Comparison of ENCODE assay signal across 1 cellular context in the genomic region with DNA sequence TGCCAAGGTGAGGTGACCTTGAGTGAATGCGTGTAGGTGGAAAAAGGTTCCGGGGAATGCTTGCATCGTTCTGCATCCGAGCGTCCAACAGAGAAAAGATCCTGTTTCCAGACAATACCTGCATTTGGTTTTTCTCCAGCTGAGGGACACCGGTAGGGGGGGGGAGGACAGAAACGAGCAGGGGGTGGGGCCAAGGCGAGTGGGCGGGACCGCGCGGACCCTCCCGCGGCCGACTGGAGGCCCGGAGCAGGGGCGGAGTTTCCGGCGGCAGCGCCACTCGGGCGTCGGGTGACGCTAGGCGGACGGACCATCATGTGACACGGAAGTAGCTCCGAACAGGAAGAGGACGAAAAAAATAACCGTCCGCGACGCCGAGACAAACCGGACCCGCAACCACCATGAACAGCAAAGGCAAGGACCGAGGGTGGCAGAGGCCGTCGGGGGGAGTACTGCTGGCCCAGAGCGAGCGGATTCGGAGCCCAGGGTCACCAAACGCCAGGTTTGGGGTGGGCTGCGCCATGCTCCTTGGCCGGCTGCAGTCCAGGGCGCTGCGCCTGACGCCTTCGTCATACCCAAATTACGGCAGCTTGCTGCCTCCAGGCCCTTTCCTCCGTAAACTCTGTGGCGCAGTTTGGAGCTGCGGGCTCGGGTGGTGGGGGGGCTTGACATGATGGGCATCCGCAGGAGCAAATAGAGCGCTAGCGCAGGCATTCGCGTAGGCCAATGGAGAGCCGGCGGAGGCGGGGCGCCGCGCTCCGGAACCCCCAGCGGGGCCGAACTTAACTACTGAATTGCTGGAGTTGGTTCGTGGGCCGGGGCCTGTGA.
TF ChIP-seq lines count a peak whose summit lies in the region.

A gene with protein sequence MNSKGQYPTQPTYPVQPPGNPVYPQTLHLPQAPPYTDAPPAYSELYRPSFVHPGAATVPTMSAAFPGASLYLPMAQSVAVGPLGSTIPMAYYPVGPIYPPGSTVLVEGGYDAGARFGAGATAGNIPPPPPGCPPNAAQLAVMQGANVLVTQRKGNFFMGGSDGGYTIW (plus strand): TSS at position 317 of the 825 bp plus-strand sequence. CDS start 82 bp downstream, at position 399.

TF ChIP-seq in HepG2, 621 proteins besides CTCF, POLR2A, EP300 and RAD21 (continued from another document and continues in another):
- TF ChIP-seq, protein P1, sequence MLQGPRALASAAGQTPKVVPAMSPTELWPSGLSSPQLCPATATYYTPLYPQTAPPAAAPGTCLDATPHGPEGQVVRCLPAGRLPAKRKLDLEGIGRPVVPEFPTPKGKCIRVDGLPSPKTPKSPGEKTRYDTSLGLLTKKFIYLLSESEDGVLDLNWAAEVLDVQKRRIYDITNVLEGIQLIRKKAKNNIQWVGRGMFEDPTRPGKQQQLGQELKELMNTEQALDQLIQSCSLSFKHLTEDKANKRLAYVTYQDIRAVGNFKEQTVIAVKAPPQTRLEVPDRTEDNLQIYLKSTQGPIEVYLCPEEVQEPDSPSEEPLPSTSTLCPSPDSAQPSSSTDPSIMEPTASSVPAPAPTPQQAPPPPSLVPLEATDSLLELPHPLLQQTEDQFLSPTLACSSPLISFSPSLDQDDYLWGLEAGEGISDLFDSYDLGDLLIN (CRISPR knock-in tag; IDR thresholded peaks at IDR 0.05; ENCODE audit: borderline replicate concordance), result peak; percentile 46; the same call in 1 of the 2 replicates
- TF ChIP-seq AKAP8 (CRISPR knock-in tag; IDR thresholded peaks at IDR 0.05) (no peak), SMARCE1 (IDR thresholded peaks at IDR 0.05; ENCODE audit: borderline replicate concordance) (no peak), ZFP36 (IDR thresholded peaks at IDR 0.05; ENCODE audit: borderline replicate concordance, low read depth, low read length, partially characterized antibody) (no peak), ZSCAN12 (CRISPR knock-in tag; IDR thresholded peaks at IDR 0.05) (no peak), YEATS2 (CRISPR knock-in tag; IDR thresholded peaks at IDR 0.05; ENCODE audit: borderline replicate concordance) (0 out of 2 replicates have a peak, but pooled peaks have one; percentile 72), HNF4G (IDR thresholded peaks at IDR 0.05; ENCODE audit: borderline replicate concordance, low read depth, low read length) (no peak), HNF4G (CRISPR knock-in tag; IDR thresholded peaks at IDR 0.05; ENCODE audit: borderline replicate concordance, low read depth) (no peak; the same call in 1 of the 2 replicates), ZNF562 (CRISPR knock-in tag; IDR thresholded peaks at IDR 0.05; ENCODE audit: borderline replicate concordance) (no peak), PHF5A (CRISPR knock-in tag; IDR thresholded peaks at IDR 0.05; ENCODE audit: low read depth, unreplicated experiment) (no peak), SMYD3 (CRISPR knock-in tag; IDR thresholded peaks at IDR 0.05) (no peak; the same call in 1 of the 2 replicates), MTA1 (CRISPR knock-in tag; IDR thresholded peaks at IDR 0.05; ENCODE audit: borderline replicate concordance) (no peak), ZSCAN22 (CRISPR knock-in tag; IDR thresholded peaks at IDR 0.05) (no peak), XRCC5 (optimal IDR thresholded peaks at IDR 0.05; ENCODE audit: low read length) (no peak), FOXC1 (CRISPR knock-in tag; IDR thresholded peaks at IDR 0.05; ENCODE audit: borderline replicate concordance) (peak; percentile 33; the same call in 1 of the 2 replicates), TAF1 (CRISPR knock-in tag; IDR thresholded peaks at IDR 0.05) (peak; percentile 86), AGO2 (optimal IDR thresholded peaks at IDR 0.05; ENCODE audit: low read depth, low read length) (peak; percentile 94), ZNF563 (CRISPR knock-in tag; IDR thresholded peaks at IDR 0.05) (peak; percentile 52; the same call in 1 of the 2 replicates), DNMT3B (CRISPR knock-in tag; conservative IDR thresholded peaks at IDR 0.05) (no peak), ZNF496 (CRISPR knock-in tag; IDR thresholded peaks at IDR 0.05; ENCODE audit: insufficient replicate concordance) (no peak), ZNF674 (CRISPR knock-in tag; IDR thresholded peaks at IDR 0.05; ENCODE audit: low read depth) (no peak), MTA3 (CRISPR knock-in tag; IDR thresholded peaks at IDR 0.05) (no peak), ZNF572 (CRISPR knock-in tag; IDR thresholded peaks at IDR 0.05) (no peak), ZNF224 (CRISPR knock-in tag; IDR thresholded peaks at IDR 0.05) (peak; percentile 72; the same call in 1 of the 2 replicates), BRCA1 (CRISPR knock-in tag; IDR thresholded peaks at IDR 0.05) (no peak), ZSCAN30 (CRISPR knock-in tag; IDR thresholded peaks at IDR 0.05) (no peak), REPIN1 (CRISPR knock-in tag; IDR thresholded peaks at IDR 0.05; ENCODE audit: borderline replicate concordance, low read depth) (peak; percentile 69), TBP (CRISPR knock-in tag; IDR thresholded peaks at IDR 0.05) (no peak), FLYWCH1 (CRISPR knock-in tag; IDR thresholded peaks at IDR 0.05) (0 out of 2 replicates have a peak, but pooled peaks have one; percentile 67), ZNF124 (CRISPR knock-in tag; IDR thresholded peaks at IDR 0.05) (no peak), ISX (CRISPR knock-in tag; conservative IDR thresholded peaks at IDR 0.05) (0 out of 2 replicates have a peak, but pooled peaks have one; percentile 65), ZNF766 (CRISPR knock-in tag; IDR thresholded peaks at IDR 0.05; ENCODE audit: borderline replicate concordance) (no peak; the same call in none of the 2 replicates), SRY (CRISPR knock-in tag; IDR thresholded peaks at IDR 0.05) (no peak; the same call in 1 of the 2 replicates), ZNF33A (CRISPR knock-in tag; IDR thresholded peaks at IDR 0.05; ENCODE audit: borderline replicate concordance) (no peak), ARNTL (CRISPR knock-in tag; IDR thresholded peaks at IDR 0.05) (no peak; the same call in 1 of the 2 replicates), FOXP1 (IDR thresholded peaks at IDR 0.05) (no peak), FOXP1 (CRISPR knock-in tag; IDR thresholded peaks at IDR 0.05) (no peak), ZNF264 (CRISPR knock-in tag; IDR thresholded peaks at IDR 0.05) (peak; percentile 59; the same call in 1 of the 2 replicates)
- TF ChIP-seq, protein P2, sequence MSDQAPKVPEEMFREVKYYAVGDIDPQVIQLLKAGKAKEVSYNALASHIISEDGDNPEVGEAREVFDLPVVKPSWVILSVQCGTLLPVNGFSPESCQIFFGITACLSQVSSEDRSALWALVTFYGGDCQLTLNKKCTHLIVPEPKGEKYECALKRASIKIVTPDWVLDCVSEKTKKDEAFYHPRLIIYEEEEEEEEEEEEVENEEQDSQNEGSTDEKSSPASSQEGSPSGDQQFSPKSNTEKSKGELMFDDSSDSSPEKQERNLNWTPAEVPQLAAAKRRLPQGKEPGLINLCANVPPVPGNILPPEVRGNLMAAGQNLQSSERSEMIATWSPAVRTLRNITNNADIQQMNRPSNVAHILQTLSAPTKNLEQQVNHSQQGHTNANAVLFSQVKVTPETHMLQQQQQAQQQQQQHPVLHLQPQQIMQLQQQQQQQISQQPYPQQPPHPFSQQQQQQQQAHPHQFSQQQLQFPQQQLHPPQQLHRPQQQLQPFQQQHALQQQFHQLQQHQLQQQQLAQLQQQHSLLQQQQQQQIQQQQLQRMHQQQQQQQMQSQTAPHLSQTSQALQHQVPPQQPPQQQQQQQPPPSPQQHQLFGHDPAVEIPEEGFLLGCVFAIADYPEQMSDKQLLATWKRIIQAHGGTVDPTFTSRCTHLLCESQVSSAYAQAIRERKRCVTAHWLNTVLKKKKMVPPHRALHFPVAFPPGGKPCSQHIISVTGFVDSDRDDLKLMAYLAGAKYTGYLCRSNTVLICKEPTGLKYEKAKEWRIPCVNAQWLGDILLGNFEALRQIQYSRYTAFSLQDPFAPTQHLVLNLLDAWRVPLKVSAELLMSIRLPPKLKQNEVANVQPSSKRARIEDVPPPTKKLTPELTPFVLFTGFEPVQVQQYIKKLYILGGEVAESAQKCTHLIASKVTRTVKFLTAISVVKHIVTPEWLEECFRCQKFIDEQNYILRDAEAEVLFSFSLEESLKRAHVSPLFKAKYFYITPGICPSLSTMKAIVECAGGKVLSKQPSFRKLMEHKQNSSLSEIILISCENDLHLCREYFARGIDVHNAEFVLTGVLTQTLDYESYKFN (CRISPR knock-in tag; conservative IDR thresholded peaks at IDR 0.05), result peak; percentile 40
- TF ChIP-seq, protein P3, sequence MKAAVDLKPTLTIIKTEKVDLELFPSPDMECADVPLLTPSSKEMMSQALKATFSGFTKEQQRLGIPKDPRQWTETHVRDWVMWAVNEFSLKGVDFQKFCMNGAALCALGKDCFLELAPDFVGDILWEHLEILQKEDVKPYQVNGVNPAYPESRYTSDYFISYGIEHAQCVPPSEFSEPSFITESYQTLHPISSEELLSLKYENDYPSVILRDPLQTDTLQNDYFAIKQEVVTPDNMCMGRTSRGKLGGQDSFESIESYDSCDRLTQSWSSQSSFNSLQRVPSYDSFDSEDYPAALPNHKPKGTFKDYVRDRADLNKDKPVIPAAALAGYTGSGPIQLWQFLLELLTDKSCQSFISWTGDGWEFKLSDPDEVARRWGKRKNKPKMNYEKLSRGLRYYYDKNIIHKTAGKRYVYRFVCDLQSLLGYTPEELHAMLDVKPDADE (CRISPR knock-in tag; IDR thresholded peaks at IDR 0.05), result peak; percentile 53; the same call in 1 of the 2 replicates
- TF ChIP-seq, protein P4, sequence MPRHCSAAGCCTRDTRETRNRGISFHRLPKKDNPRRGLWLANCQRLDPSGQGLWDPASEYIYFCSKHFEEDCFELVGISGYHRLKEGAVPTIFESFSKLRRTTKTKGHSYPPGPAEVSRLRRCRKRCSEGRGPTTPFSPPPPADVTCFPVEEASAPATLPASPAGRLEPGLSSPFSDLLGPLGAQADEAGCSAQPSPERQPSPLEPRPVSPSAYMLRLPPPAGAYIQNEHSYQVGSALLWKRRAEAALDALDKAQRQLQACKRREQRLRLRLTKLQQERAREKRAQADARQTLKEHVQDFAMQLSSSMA (CRISPR knock-in tag; IDR thresholded peaks at IDR 0.05), result no peak
- TF ChIP-seq, protein P5, sequence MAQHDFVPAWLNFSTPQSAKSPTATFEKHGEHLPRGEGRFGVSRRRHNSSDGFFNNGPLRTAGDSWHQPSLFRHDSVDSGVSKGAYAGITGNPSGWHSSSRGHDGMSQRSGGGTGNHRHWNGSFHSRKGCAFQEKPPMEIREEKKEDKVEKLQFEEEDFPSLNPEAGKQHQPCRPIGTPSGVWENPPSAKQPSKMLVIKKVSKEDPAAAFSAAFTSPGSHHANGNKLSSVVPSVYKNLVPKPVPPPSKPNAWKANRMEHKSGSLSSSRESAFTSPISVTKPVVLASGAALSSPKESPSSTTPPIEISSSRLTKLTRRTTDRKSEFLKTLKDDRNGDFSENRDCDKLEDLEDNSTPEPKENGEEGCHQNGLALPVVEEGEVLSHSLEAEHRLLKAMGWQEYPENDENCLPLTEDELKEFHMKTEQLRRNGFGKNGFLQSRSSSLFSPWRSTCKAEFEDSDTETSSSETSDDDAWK (CRISPR knock-in tag; IDR thresholded peaks at IDR 0.05), result no peak
- TF ChIP-seq, protein P6, sequence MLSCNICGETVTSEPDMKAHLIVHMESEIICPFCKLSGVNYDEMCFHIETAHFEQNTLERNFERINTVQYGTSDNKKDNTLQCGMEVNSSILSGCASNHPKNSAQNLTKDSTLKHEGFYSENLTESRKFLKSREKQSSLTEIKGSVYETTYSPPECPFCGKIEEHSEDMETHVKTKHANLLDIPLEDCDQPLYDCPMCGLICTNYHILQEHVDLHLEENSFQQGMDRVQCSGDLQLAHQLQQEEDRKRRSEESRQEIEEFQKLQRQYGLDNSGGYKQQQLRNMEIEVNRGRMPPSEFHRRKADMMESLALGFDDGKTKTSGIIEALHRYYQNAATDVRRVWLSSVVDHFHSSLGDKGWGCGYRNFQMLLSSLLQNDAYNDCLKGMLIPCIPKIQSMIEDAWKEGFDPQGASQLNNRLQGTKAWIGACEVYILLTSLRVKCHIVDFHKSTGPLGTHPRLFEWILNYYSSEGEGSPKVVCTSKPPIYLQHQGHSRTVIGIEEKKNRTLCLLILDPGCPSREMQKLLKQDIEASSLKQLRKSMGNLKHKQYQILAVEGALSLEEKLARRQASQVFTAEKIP (CRISPR knock-in tag; IDR thresholded peaks at IDR 0.05; ENCODE audit: borderline replicate concordance), result no peak
- TF ChIP-seq, protein P7, sequence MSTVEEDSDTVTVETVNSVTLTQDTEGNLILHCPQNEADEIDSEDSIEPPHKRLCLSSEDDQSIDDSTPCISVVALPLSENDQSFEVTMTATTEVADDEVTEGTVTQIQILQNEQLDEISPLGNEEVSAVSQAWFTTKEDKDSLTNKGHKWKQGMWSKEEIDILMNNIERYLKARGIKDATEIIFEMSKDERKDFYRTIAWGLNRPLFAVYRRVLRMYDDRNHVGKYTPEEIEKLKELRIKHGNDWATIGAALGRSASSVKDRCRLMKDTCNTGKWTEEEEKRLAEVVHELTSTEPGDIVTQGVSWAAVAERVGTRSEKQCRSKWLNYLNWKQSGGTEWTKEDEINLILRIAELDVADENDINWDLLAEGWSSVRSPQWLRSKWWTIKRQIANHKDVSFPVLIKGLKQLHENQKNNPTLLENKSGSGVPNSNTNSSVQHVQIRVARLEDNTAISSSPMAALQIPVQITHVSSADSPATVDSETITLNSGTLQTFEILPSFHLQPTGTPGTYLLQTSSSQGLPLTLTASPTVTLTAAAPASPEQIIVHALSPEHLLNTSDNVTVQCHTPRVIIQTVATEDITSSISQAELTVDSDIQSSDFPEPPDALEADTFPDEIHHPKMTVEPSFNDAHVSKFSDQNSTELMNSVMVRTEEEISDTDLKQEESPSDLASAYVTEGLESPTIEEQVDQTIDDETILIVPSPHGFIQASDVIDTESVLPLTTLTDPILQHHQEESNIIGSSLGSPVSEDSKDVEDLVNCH (CRISPR knock-in tag; IDR thresholded peaks at IDR 0.05), result no peak
- TF ChIP-seq, protein P8, sequence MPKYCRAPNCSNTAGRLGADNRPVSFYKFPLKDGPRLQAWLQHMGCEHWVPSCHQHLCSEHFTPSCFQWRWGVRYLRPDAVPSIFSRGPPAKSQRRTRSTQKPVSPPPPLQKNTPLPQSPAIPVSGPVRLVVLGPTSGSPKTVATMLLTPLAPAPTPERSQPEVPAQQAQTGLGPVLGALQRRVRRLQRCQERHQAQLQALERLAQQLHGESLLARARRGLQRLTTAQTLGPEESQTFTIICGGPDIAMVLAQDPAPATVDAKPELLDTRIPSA (CRISPR knock-in tag; IDR thresholded peaks at IDR 0.05; ENCODE audit: borderline replicate concordance), result no peak
